In the genomic region with DNA sequence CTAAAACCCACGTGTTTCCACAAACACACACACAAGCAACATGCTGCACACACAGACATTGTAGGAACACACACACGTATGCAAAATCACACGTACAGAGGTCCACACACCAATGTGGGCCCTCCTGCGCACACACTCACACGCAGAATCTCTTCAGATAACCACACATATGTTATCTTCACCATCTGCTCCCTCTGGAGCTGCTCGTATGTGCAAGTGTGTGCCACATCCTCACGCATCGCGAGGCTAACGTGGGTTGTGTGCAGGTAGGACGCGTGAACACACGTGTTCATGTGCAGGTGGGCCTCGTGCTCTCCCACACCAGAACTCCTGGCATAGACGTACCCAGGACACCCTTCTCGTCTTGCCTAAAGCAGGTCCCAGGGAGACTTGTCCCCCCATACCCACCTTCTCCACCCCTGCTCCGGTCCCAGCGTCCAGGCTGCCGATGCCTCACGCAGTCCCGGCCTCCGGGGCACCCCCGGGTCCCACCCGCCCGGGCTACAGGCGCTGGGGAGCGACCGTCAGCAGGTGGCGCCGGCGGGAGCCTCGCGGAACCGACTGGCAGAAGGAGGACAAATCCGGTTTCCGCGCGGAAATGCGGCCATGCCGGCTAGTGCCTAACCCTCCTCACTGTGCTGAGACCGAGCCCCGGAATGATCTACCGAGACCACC, we compare ENCODE assay signal across 8 cellular contexts. TPM values are rescaled to one million over a fixed set of nuclear protein-coding genes. Genes with fewer than 3 reads are reported as not detected.
DNase-seq lines count a peak whose midpoint lies in the region; ATAC-seq, FAIRE-seq and TF ChIP-seq lines count a peak whose summit lies in the region.

No MANE protein-coding gene starts in this region.

- no CpG with 5 or more reads among the region's 43 CpGs for WGBS in trophoblast cell (ENCODE audit: extremely low coverage, insufficient coverage, insufficient read length)

- H3K23ac ChIP-seq in trophoblast cell (ENCODE audit: low read length): peak overlapping the region; percentile 19

- H3K27ac ChIP-seq in cingulate gyrus (ENCODE audit: low read depth, low read length) (peak overlapping the region; percentile 11), trophoblast cell (ENCODE audit: low read depth, low read length) (no peak overlapping the region)

- ATAC-seq in HG03442 (IDR thresholded peaks at IDR 0.05; ENCODE audit: unreplicated experiment): no peak

- H3K79me2 ChIP-seq in trophoblast cell (ENCODE audit: control insufficient read depth, insufficient read depth, low read length, poor library complexity): no peaks in the 10 kb centered on the region

- DNase-seq in GM12865 (ENCODE audit: low read depth): no peak
- peak; percentile 54 to 65 for DNase-seq in activated CD4-positive, alpha-beta T cell treated with anti-CD3 and anti-CD28 coated beads for 4 hours
- DNase-seq in trophoblast cell: peak in 1 of 2 donors; percentile 12
- DNase-seq in urothelium cell line (ENCODE audit: low spot score): peak; percentile 46
- no peak for DNase-seq in NCI-H748 treated with DMSO at 0.1 percent for 48 hours (lab: John Stamatoyannopoulos, UW)
- DNase-seq in NCI-H1436 treated with DMSO at 0.1 percent for 48 hours (lab: John Stamatoyannopoulos, UW): no peak

- no peak overlapping the region for H2BK12ac ChIP-seq in trophoblast cell (ENCODE audit: low read length)

- no peak overlapping the region for H4K8ac ChIP-seq in trophoblast cell (ENCODE audit: low read depth, low read length)

- no peak for FAIRE-seq in urothelium cell line (lab: Jason Lieb, UNC)

- H2BK120ac ChIP-seq in trophoblast cell (ENCODE audit: insufficient read depth, low read length, poor library complexity): no peak overlapping the region

- H3K4me3 ChIP-seq in GM12865 (ENCODE audit: low read depth, low read length): no peak overlapping the region
- H3K4me3 ChIP-seq in trophoblast cell (ENCODE audit: low read depth, low read length): no peak overlapping the region

- no peak overlapping the region for H2AK5ac ChIP-seq in trophoblast cell (ENCODE audit: low read length)

- peak; percentile 15 for TF ChIP-seq CTCF in GM12865 (IDR thresholded peaks at IDR 0.05; ENCODE audit: insufficient read depth, low read depth, low read length, missing control alignments)

- H3K9ac ChIP-seq in trophoblast cell (ENCODE audit: low read length): no peak overlapping the region

- no peaks in the 10 kb centered on the region for H3K79me1 ChIP-seq in trophoblast cell (ENCODE audit: low read length)

- no peak overlapping the region for H3K4ac ChIP-seq in trophoblast cell (ENCODE audit: low read depth, low read length)

- H3K9me3 ChIP-seq in trophoblast cell (ENCODE audit: insufficient read depth, low read depth, low read length): peaks cover 9% of the 10 kb centered on the region

- no peaks in the 10 kb centered on the region for H3K36me3 ChIP-seq in trophoblast cell (ENCODE audit: control insufficient read depth in 1 of 2, insufficient read depth in 2 of 2, low read length in 2 of 2)

- H4K12ac ChIP-seq in trophoblast cell (ENCODE audit: low read depth, low read length): no peak overlapping the region

- no peak overlapping the region for H4K91ac ChIP-seq in trophoblast cell (ENCODE audit: low read depth, low read length)

- no peak overlapping the region for H2BK5ac ChIP-seq in trophoblast cell (ENCODE audit: low read depth, low read length, poor library complexity)

- H3K18ac ChIP-seq in trophoblast cell (ENCODE audit: low read length): no peak overlapping the region

- H3K27me3 ChIP-seq in trophoblast cell (ENCODE audit: insufficient read depth, low read length): no peaks in the 10 kb centered on the region

- no peak overlapping the region for H2AFZ ChIP-seq in trophoblast cell (ENCODE audit: insufficient read depth, low read length, poor library complexity)

- no peak overlapping the region for H3K14ac ChIP-seq in trophoblast cell (ENCODE audit: low read length)

- no peak overlapping the region for H3K4me2 ChIP-seq in trophoblast cell (ENCODE audit: low read length)

- H3K4me1 ChIP-seq in trophoblast cell (ENCODE audit: control insufficient read depth in 1 of 2, insufficient read depth in 2 of 2, low read length in 2 of 2): no peaks in the 10 kb centered on the region

RNA-seq across cellular contexts. Expression of gene IGSF9B, which starts 10.3 kb away (rescaled TPM):
- 0.40 and 0.77 TPM in 2 replicates for polyA plus RNA-seq in trophoblast cell (2013)

Comparison
In these comparisons a context has a peak if more than half of its experiments do, and no peak if none do; other contexts are left out.
1. DNase-seq: peak in activated CD4-positive, alpha-beta T cell treated with anti-CD3 and anti-CD28 coated beads for 4 hours (2 of 2) and urothelium cell line (single experiment); none in GM12865 (single experiment), NCI-H748 treated with DMSO at 0.1 percent for 48 hours (single experiment) and NCI-H1436 treated with DMSO at 0.1 percent for 48 hours (single experiment).